In the genomic region with DNA sequence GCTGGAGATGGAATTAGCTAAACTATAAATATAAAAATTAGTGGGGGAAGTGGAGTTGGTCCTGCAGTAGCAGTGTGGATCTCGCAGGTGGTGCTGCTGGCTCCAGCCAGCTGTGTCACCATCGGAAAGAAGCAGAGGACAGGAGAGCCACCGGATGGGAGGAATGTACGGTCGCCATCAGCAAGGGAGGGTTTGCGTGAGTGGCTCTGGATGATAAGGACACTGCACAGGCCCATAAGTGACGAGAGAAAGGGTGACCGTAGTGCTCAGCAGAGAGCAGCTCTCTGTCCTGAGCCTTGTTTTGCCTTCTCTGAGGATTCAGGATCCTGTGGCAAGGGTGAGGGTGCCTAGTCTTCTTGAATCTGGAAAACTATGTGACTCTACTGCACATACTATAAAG, we compare ENCODE assay signal across 21 cellular contexts.
"Had no signal": no experiment of that assay in that cellular context is flagged by ENCODE, and none has a peak within 500 bp of the region (broad histone marks: within the 10 kb centered on the region; RNA-seq: fewer than 3 reads in every experiment).

No MANE protein-coding gene starts in this region.

- H3K27ac ChIP-seq: cardiac muscle cell, dorsolateral prefrontal cortex, foreskin keratinocyte, tibial artery, VCaP had no signal

- DNase-seq: activated CD4-positive, alpha-beta T cell treated with anti-CD3 and anti-CD28 coated beads, Interleukin-2, amount 50 U/mL, for 4 hours; activated naive CD4-positive, alpha-beta T cell treated with Interleukin-2 at 50 U/mL for 16 hours; activated naive CD8-positive, alpha-beta T cell treated with anti-CD3 and anti-CD28 coated beads, Interleukin-2, amount 10 ng/mL, durations not matched to agents 7 days and 5 days; activated T-cell treated with anti-CD3 and anti-CD28 coated beads, Interleukin-2, amount 50 U/mL, for 1 hour; amygdala; dorsolateral prefrontal cortex; foreskin keratinocyte; glutamatergic neuron; hypothalamus; left colon; natural killer cell; nucleus accumbens; stimulated activated naive CD8-positive, alpha-beta T cell treated with anti-CD3 and anti-CD28 coated beads, Interleukin-15, Interleukin-2, amounts not matched to agents 100 U/mL and 50 U/mL, for 24 hours; substantia nigra; T-helper 1 cell; T-helper 9 cell; tibial artery had no signal

- H3K4me3 Mint-ChIP-seq: activated naive CD8-positive, alpha-beta T cell treated with anti-CD3 and anti-CD28 coated beads, Interleukin-2, amount 10 ng/mL, durations not matched to agents 7 days and 5 days; natural killer cell had no signal

- H3K27me3 ChIP-seq: cardiac muscle cell, dorsolateral prefrontal cortex, foreskin keratinocyte, tibial artery had no signal

- H3K36me3 ChIP-seq: cardiac muscle cell, tibial artery had no signal

- H3K27me3 Mint-ChIP-seq: activated naive CD8-positive, alpha-beta T cell treated with anti-CD3 and anti-CD28 coated beads, Interleukin-2, amount 10 ng/mL, durations not matched to agents 7 days and 5 days had no signal

- H3K36me3 Mint-ChIP-seq: activated naive CD8-positive, alpha-beta T cell treated with anti-CD3 and anti-CD28 coated beads, Interleukin-2, amount 10 ng/mL, durations not matched to agents 7 days and 5 days; natural killer cell had no signal

- H3K9me3 ChIP-seq: tibial artery had no signal

- H3K4me1 Mint-ChIP-seq: activated naive CD8-positive, alpha-beta T cell treated with anti-CD3 and anti-CD28 coated beads, Interleukin-2, amount 10 ng/mL, durations not matched to agents 7 days and 5 days had no signal

- ATAC-seq: foreskin keratinocyte; left colon; natural killer cell; stimulated activated naive CD8-positive, alpha-beta T cell treated with anti-CD3 and anti-CD28 coated beads, Interleukin-15, Interleukin-2, amounts not matched to agents 100 U/mL and 50 U/mL, for 24 hours had no signal

- H3K4me1 ChIP-seq: foreskin keratinocyte, tibial artery had no signal

- H3K27ac Mint-ChIP-seq: activated naive CD8-positive, alpha-beta T cell treated with anti-CD3 and anti-CD28 coated beads, Interleukin-2, amount 10 ng/mL, durations not matched to agents 7 days and 5 days; activated T-helper 2 cell treated with anti-CD3 and anti-CD28 coated beads, Interferon-gamma antibody, Interleukin-2, Interleukin-4, amounts not matched to agents 10 μg/mL and 5 μg/mL and 100 μg/mL, durations not matched to agents 14 hours and 24 hours and 36 hours; natural killer cell had no signal

- H3K4me3 ChIP-seq: cardiac muscle cell, dorsolateral prefrontal cortex, lung, tibial artery had no signal

- H3K9me3 Mint-ChIP-seq: activated T-helper 2 cell treated with anti-CD3 and anti-CD28 coated beads, Interferon-gamma antibody, Interleukin-2, Interleukin-4, amounts not matched to agents 10 μg/mL and 5 μg/mL and 100 μg/mL, durations not matched to agents 14 hours and 24 hours and 36 hours; natural killer cell had no signal
